12 cellular contexts compared by ENCODE assay signal in genomic region chr5:148653840-148654781, GRCh38. TPM values are rescaled to one million over a fixed set of nuclear protein-coding genes. Genes with fewer than 3 reads are reported as not detected.
DNase-seq lines count a peak whose midpoint lies in the region; ATAC-seq and TF ChIP-seq lines count a peak whose summit lies in the region.
"Had no signal": no experiment of that assay in that cellular context is flagged by ENCODE, and none has a peak within 500 bp of the region (broad histone marks: within the 10 kb centered on the region; RNA-seq: fewer than 3 reads in every experiment).

Gene HTR4 (minus strand): TSS chr5:148654527. CDS start chr5:148637014, 17,513 bp downstream.

- no peaks in the 10 kb centered on the region for H3K36me3 ChIP-seq in ACC112 (ENCODE audit: insufficient read depth, low read length)
- H3K36me3 ChIP-seq in mucosa of descending colon (ENCODE audit: low read depth), result no peaks in the 10 kb centered on the region
- no peaks in the 10 kb centered on the region for H3K36me3 ChIP-seq in thyroid gland
- H3K36me3 ChIP-seq: SJSA1 had no signal

- H3K27ac ChIP-seq in ACC112 (ENCODE audit: low read depth, low read length) (no peak within 1 kb of the TSS), thyroid gland (no peak within 1 kb of the TSS)
- H3K27ac ChIP-seq: SJSA1 had no signal

- DNase-seq in MV-4-11 (lab: John Stamatoyannopoulos, UW) (peak; percentile 43), endothelial cell (ENCODE audit: low spot score) (peak; percentile 22), mucosa of descending colon (peak; percentile 65 to 73 (median 73)), thyroid gland (no peak)
- DNase-seq: activated CD8-positive, alpha-beta memory T cell treated with anti-CD3 and anti-CD28 coated beads for 24 hours had no signal

- H3K4me3 Mint-ChIP-seq in endothelial cell (ENCODE audit: unreplicated experiment), result peak within 1 kb of the TSS; percentile 78

- intact Hi-C loops in mucosa of descending colon (cut with DNase I, micrococcal nuclease), result no loop called here
- intact Hi-C loops in thyroid gland (cut with DNase I), result no loop called here

- TF ChIP-seq CTCF in endothelial cell (IDR thresholded peaks at IDR 0.05; ENCODE audit: unreplicated experiment) (no peak), mucosa of descending colon (IDR thresholded peaks at IDR 0.05) (no peak), thyroid gland (IDR thresholded peaks at IDR 0.05) (no peak)

- no peak for TF ChIP-seq POLR2A in thyroid gland (IDR thresholded peaks at IDR 0.05)

- no peaks in the 10 kb centered on the region for H3K79me2 ChIP-seq in ACC112 (ENCODE audit: control insufficient read depth, insufficient read depth, low read length, unreplicated experiment)

- H3K9me3 Mint-ChIP-seq in endothelial cell (ENCODE audit: unreplicated experiment), result no peaks in the 10 kb centered on the region

- H3K27me3 ChIP-seq in ACC112 (ENCODE audit: insufficient read depth, low read length) (peaks cover 96% of the 10 kb centered on the region), thyroid gland (peaks cover 5% of the 10 kb centered on the region)

- H3K4me1 Mint-ChIP-seq in endothelial cell (ENCODE audit: unreplicated experiment), result peaks cover 8% of the 10 kb centered on the region

- H2AFZ ChIP-seq in ACC112 (ENCODE audit: low read length, unreplicated experiment), result no peak within 1 kb of the TSS

- H3K27me3 Mint-ChIP-seq in endothelial cell (ENCODE audit: unreplicated experiment), result peaks cover 14% of the 10 kb centered on the region

- WGBS in thyroid gland, 2 donors, result 4 to 10% methylated on average over 24 to 32 of the region's 72 CpGs

- ATAC-seq in mucosa of descending colon (peak; percentile 91), GM19324 (IDR thresholded peaks at IDR 0.05; ENCODE audit: low FRiP score, unreplicated experiment) (no peak), HG03025 (IDR thresholded peaks at IDR 0.05; ENCODE audit: low FRiP score, unreplicated experiment) (no peak), GM21619 (IDR thresholded peaks at IDR 0.05; ENCODE audit: unreplicated experiment) (no peak)

- peaks cover 6% of the 10 kb centered on the region for H3K36me3 Mint-ChIP-seq in endothelial cell (ENCODE audit: low read depth, unreplicated experiment)
- H3K36me3 Mint-ChIP-seq: CD14-positive monocyte had no signal

- H3K9me3 ChIP-seq in mucosa of descending colon (no peaks in the 10 kb centered on the region), thyroid gland (no peaks in the 10 kb centered on the region)
- H3K9me3 ChIP-seq: SJSA1 had no signal

- H3K4me1 ChIP-seq in ACC112 (ENCODE audit: control insufficient read depth, insufficient read depth, low read length, unreplicated experiment) (no peaks in the 10 kb centered on the region), mucosa of descending colon (ENCODE audit: low read depth) (no peaks in the 10 kb centered on the region), thyroid gland (peaks cover 0 to 5% of the 10 kb centered on the region in 2 donors)
- H3K4me1 ChIP-seq: SJSA1 had no signal

- no peak within 1 kb of the TSS for H3K27ac Mint-ChIP-seq in endothelial cell (ENCODE audit: unreplicated experiment)
- H3K27ac Mint-ChIP-seq: CD14-positive monocyte had no signal

- H3K4me3 ChIP-seq in ACC112 (ENCODE audit: low read depth, low read length) (peak within 1 kb of the TSS; percentile 40; the same call in 1 of the 2 replicates), mucosa of descending colon (peak within 1 kb of the TSS; percentile 35), thyroid gland (replicated peaks in 1 of 3) (no peak within 1 kb of the TSS)
- H3K4me3 ChIP-seq: SJSA1 had no signal

RNA-seq across cellular contexts. Expression of gene HTR4, which starts in this region (rescaled TPM):
- total RNA-seq in endothelial cell (ENCODE audit: unreplicated experiment), result not detected
- 10 to 100 TPM; 15.0 to 18.8 (median 17.3) TPM for total RNA-seq in mucosa of descending colon
- total RNA-seq in thyroid gland, result not detected
- total RNA-seq: MCF 10A, SJSA1 had no signal

Comparison
In these comparisons a context has a peak if more than half of its experiments do, and no peak if none do; other contexts are left out.
1. RNA of gene HTR4 (total RNA-seq): 15.0 to 18.8 TPM in mucosa of descending colon; not detected in endothelial cell (single experiment) and not detected in thyroid gland; every median in the first group is over 10 times any median in the second.
2. Peak in DNase-seq in endothelial cell; RNA of the gene not detected or under 1 TPM.
3. H3K4me3 ChIP-seq: peak in ACC112 (single experiment) and mucosa of descending colon (single experiment); none in thyroid gland (0 of 3).
4. DNase-seq: peak in MV-4-11 (single experiment) and mucosa of descending colon (3 of 3); none in thyroid gland (0 of 2).